19 cellular contexts compared by ENCODE assay signal in genomic region chr12:124588018-124588634, GRCh38. TPM values are rescaled to one million over a fixed set of nuclear protein-coding genes. Genes with fewer than 3 reads are reported as not detected.
DNase-seq lines count a peak whose midpoint lies in the region; ATAC-seq, FAIRE-seq and TF ChIP-seq lines count a peak whose summit lies in the region.
"Had no signal": no experiment of that assay in that cellular context is flagged by ENCODE, and none has a peak within 500 bp of the region (broad histone marks: within the 10 kb centered on the region; RNA-seq: fewer than 3 reads in every experiment).

No MANE protein-coding gene starts in this region.

- H3K27me3 ChIP-seq in esophagus muscularis mucosa (no peaks in the 10 kb centered on the region), muscle layer of duodenum (ENCODE audit: low read depth, low read length) (no peaks in the 10 kb centered on the region)
- H3K27me3 ChIP-seq: breast epithelium, neural progenitor cell, stomach had no signal

- H3K36me3 ChIP-seq in esophagus muscularis mucosa, result no peaks in the 10 kb centered on the region
- no peaks in the 10 kb centered on the region for H3K36me3 ChIP-seq in muscle layer of duodenum (ENCODE audit: control insufficient read depth in 1 of 2, insufficient read depth in 2 of 2, low read length in 2 of 2)
- H3K36me3 ChIP-seq: breast epithelium, neural progenitor cell, prostate gland, stomach had no signal

- WGBS in esophagus muscularis mucosa, result 79% methylated on average over 4 of the region's 4 CpGs

- H3K4me3 ChIP-seq in esophagus muscularis mucosa (no peak overlapping the region), muscle layer of duodenum (ENCODE audit: low read depth in 1 of 2, low read length in 2 of 2) (no peak overlapping the region)
- H3K4me3 ChIP-seq: breast epithelium, mucosa of descending colon, neural progenitor cell, prostate gland, stomach had no signal

- TF ChIP-seq EP300 in esophagus muscularis mucosa (IDR thresholded peaks at IDR 0.05), result no peak

- H3K27ac ChIP-seq in esophagus muscularis mucosa (replicated peaks in 1 of 4) (peak overlapping the region; percentile 40 to 59 (median 41)), muscle layer of duodenum (ENCODE audit: low read length) (peak overlapping the region; percentile 54)
- H3K27ac ChIP-seq: neural progenitor cell had no signal

- ATAC-seq in Right ventricle myocardium inferior, result peak; percentile 14
- ATAC-seq in HG03159 (IDR thresholded peaks at IDR 0.05; ENCODE audit: unreplicated experiment), result no peak
- ATAC-seq in GM18867 (IDR thresholded peaks at IDR 0.05; ENCODE audit: unreplicated experiment), result no peak

- H3K4me1 ChIP-seq in esophagus muscularis mucosa (peaks cover 6 to 15% (median 10%) of the 10 kb centered on the region in 4 donors), muscle layer of duodenum (ENCODE audit: control insufficient read depth in 1 of 2, insufficient read depth in 2 of 2, low read length in 2 of 2) (peaks cover 0 to 6% of the 10 kb centered on the region in 2 donors)
- H3K4me1 ChIP-seq: breast epithelium, neural progenitor cell, prostate gland had no signal

- H3K9me3 ChIP-seq in esophagus muscularis mucosa (no peaks in the 10 kb centered on the region), muscle layer of duodenum (ENCODE audit: control insufficient read depth in 1 of 2, low read length in 2 of 2) (no peaks in the 10 kb centered on the region)
- H3K9me3 ChIP-seq: breast epithelium, mucosa of descending colon, prostate gland, stomach had no signal

- FAIRE-seq in urothelium cell line (lab: Jason Lieb, UNC), result no peak
- FAIRE-seq: D721Med, frontal cortex, GM18507 had no signal

- TF ChIP-seq POLR2A in esophagus muscularis mucosa (IDR thresholded peaks at IDR 0.05; ENCODE audit: low read depth), result no peak

- intact Hi-C loops in Right ventricle myocardium inferior (cut with DNase I), result no loop called here
- intact Hi-C loops in cardiac septum (cut with DNase I), result loop anchor here (2.0 to 5.0 kb wide), 2 partner anchors 39 to 64 kb away; no protein-coding TSS in a partner anchor
- intact Hi-C loops in esophagus muscularis mucosa (cut with DNase I), result no loop called here

- DNase-seq in Right ventricle myocardium inferior (ENCODE audit: missing footprints) (no peak), cardiac septum (ENCODE audit: low spot score) (no peak), esophagus muscularis mucosa (ENCODE audit: extremely low spot score) (no peak), T1000 (lab: John Stamatoyannopoulos, UW) (no peak), urothelium cell line (ENCODE audit: low spot score) (no peak)
- DNase-seq: mucosa of descending colon, NCI-H187, NCI-H69, SHP77, stomach had no signal

- no peak for TF ChIP-seq CTCF in esophagus muscularis mucosa (IDR thresholded peaks at IDR 0.05)

RNA-seq across cellular contexts. Expression of gene NCOR2, which starts 20.7 kb away (rescaled TPM):
- total RNA-seq in Right ventricle myocardium inferior, result 134 TPM
- total RNA-seq in cardiac septum, result 159 TPM
- 100 to 1,000 TPM; 107 to 188 (median 131) TPM for total RNA-seq in esophagus muscularis mucosa
